Comparison of ENCODE assay signal across 12 cellular contexts in genomic region chr6:137949686-137950390, GRCh38.
DNase-seq lines count a peak whose midpoint lies in the region; ATAC-seq and TF ChIP-seq lines count a peak whose summit lies in the region.
"Had no signal": no experiment of that assay in that cellular context is flagged by ENCODE, and none has a peak within 500 bp of the region (broad histone marks: within the 10 kb centered on the region; RNA-seq: fewer than 3 reads in every experiment).

No MANE protein-coding gene starts in this region.

- no peak overlapping the region for H3K4me3 Mint-ChIP-seq in activated CD8-positive, alpha-beta T cell treated with anti-CD3 and anti-CD28 coated beads, Interleukin-2, amount 10 ng/mL, durations not matched to agents 7 days and 5 days
- H3K4me3 Mint-ChIP-seq: dendritic cell treated with granulocyte-macrophage colony-stimulating factor and Interleukin-4, amounts not matched to agents 40 ng/mL and 50 ng/mL, for 4 days; HFFc6; WTC11 had no signal

- POLR2A ChIA-PET in activated CD8-positive, alpha-beta T cell treated with anti-CD3 and anti-CD28 coated beads, Interleukin-2, amount 10 ng/mL, durations not matched to agents 7 days and 5 days (lab: Charles Lee): interaction anchor here (0.9 to 1.9 kb wide), 3 partner anchors 17 to 245 kb away, joined by 3 to 6 read pairs (median 5); no protein-coding TSS in a partner anchor

- DNase-seq in DND-41: no peak
- no peak for DNase-seq in activated CD8-positive, alpha-beta T cell treated with anti-CD3 and anti-CD28 coated beads, Interleukin-2, amount 10 ng/mL, durations not matched to agents 7 days and 5 days
- DNase-seq in NCI-H1436 (lab: John Stamatoyannopoulos, UW): no peak
- DNase-seq in GM13976 (ENCODE audit: low spot score): no peak
- DNase-seq: HFFc6, NCI-H446 treated with DMSO at 0.1 percent for 48 hours had no signal

- no peaks in the 10 kb centered on the region for H3K36me3 Mint-ChIP-seq in activated CD8-positive, alpha-beta T cell treated with anti-CD3 and anti-CD28 coated beads, Interleukin-2, amount 10 ng/mL, durations not matched to agents 7 days and 5 days (ENCODE audit: low read depth)
- H3K36me3 Mint-ChIP-seq: WTC11 had no signal

- in situ Hi-C loops in GM13976 (cut with MboI; ENCODE audit: low sequenced_read_pairs, unreplicated experiment): loop anchor here (10.0 kb wide), 2 partner anchors 75 to 245 kb away; no protein-coding TSS in a partner anchor

- no peak overlapping the region for H3K4me3 ChIP-seq in DND-41 (ENCODE audit: low read depth in 1 of 2, low read length in 2 of 2)

- H2AFZ ChIP-seq in DND-41 (ENCODE audit: low read depth, low read length): peak overlapping the region; percentile 20; the same call in 1 of the 2 replicates

- no peaks in the 10 kb centered on the region for H4K20me1 ChIP-seq in DND-41 (ENCODE audit: insufficient read depth, low read length)

- peaks cover 18% of the 10 kb centered on the region for H3K4me1 Mint-ChIP-seq in activated CD8-positive, alpha-beta T cell treated with anti-CD3 and anti-CD28 coated beads, Interleukin-2, amount 10 ng/mL, durations not matched to agents 7 days and 5 days (ENCODE audit: low read depth)

- no peak overlapping the region for H3K4me2 ChIP-seq in DND-41 (ENCODE audit: insufficient read depth, low read length)

- peak overlapping the region; percentile 66 for H3K27ac Mint-ChIP-seq in activated CD8-positive, alpha-beta T cell treated with anti-CD3 and anti-CD28 coated beads, Interleukin-2, amount 10 ng/mL, durations not matched to agents 7 days and 5 days
- H3K27ac Mint-ChIP-seq: dendritic cell treated with granulocyte-macrophage colony-stimulating factor and Interleukin-4, amounts not matched to agents 40 ng/mL and 50 ng/mL, for 4 days; HFFc6; WTC11 had no signal

- no peaks in the 10 kb centered on the region for H3K9me3 Mint-ChIP-seq in activated CD8-positive, alpha-beta T cell treated with anti-CD3 and anti-CD28 coated beads, Interleukin-2, amount 10 ng/mL, durations not matched to agents 7 days and 5 days (ENCODE audit: insufficient read depth)
- H3K9me3 Mint-ChIP-seq: dendritic cell treated with granulocyte-macrophage colony-stimulating factor and Interleukin-4, amounts not matched to agents 40 ng/mL and 50 ng/mL, for 4 days; HFFc6 had no signal

- ATAC-seq in DND-41 (ENCODE audit: insufficient read depth, low read depth): no peak
- ATAC-seq in GM19324 (IDR thresholded peaks at IDR 0.05; ENCODE audit: low FRiP score, unreplicated experiment): peak; percentile 58
- peak; percentile 35 for ATAC-seq in HG03064 (IDR thresholded peaks at IDR 0.05; ENCODE audit: low read depth, unreplicated experiment)
- peak; percentile 71 for ATAC-seq in activated CD8-positive, alpha-beta T cell treated with anti-CD3 and anti-CD28 coated beads, Interleukin-2, amount 10 ng/mL, durations not matched to agents 7 days and 5 days
- ATAC-seq in HG03139 (IDR thresholded peaks at IDR 0.05; ENCODE audit: unreplicated experiment): no peak
- ATAC-seq in GM18873 (IDR thresholded peaks at IDR 0.05; ENCODE audit: low FRiP score, unreplicated experiment): no peak
- ATAC-seq: WTC11 had no signal

- H3K9ac ChIP-seq in DND-41 (ENCODE audit: low read depth, low read length): no peak overlapping the region

- no peaks in the 10 kb centered on the region for H3K79me2 ChIP-seq in DND-41 (ENCODE audit: insufficient read depth, low read length)

- peaks cover 10% of the 10 kb centered on the region for H3K4me1 ChIP-seq in DND-41 (ENCODE audit: insufficient read depth, low read length)

- H3K27me3 Mint-ChIP-seq in activated CD8-positive, alpha-beta T cell treated with anti-CD3 and anti-CD28 coated beads, Interleukin-2, amount 10 ng/mL, durations not matched to agents 7 days and 5 days (ENCODE audit: low read depth): peaks cover 4% of the 10 kb centered on the region

- no peak for TF ChIP-seq CTCF in DND-41 (IDR thresholded peaks at IDR 0.05; ENCODE audit: borderline replicate concordance, extremely low read depth, low read length, poor library complexity, severe bottlenecking)
- TF ChIP-seq CTCF in GM13976 (IDR thresholded peaks at IDR 0.05; ENCODE audit: borderline replicate concordance, control extremely low read depth, extremely low read depth, insufficient read depth, missing control alignments): no peak

- H3K27ac ChIP-seq in DND-41 (ENCODE audit: low read length): no peak overlapping the region

- no peaks in the 10 kb centered on the region for H3K27me3 ChIP-seq in DND-41 (ENCODE audit: insufficient read depth, low read length, poor library complexity)

- H3K9me3 ChIP-seq in DND-41 (ENCODE audit: insufficient read depth, low read length, severe bottlenecking): no peaks in the 10 kb centered on the region

- H3K36me3 ChIP-seq in DND-41 (ENCODE audit: insufficient read depth, low read length): no peaks in the 10 kb centered on the region

- CTCF ChIA-PET in activated CD8-positive, alpha-beta T cell treated with anti-CD3 and anti-CD28 coated beads, Interleukin-2, amount 10 ng/mL, durations not matched to agents 7 days and 5 days (lab: Charles Lee): interaction anchor here (0.7 to 20.9 kb wide), 14 partner anchors 9 to 245 kb away, joined by 3 to 555 read pairs (median 8); partner anchors contain the start of gene TNFAIP3

Comparison
In these comparisons a context has a peak if more than half of its experiments do, and no peak if none do; other contexts are left out.
1. ATAC-seq: peak in GM19324 (single experiment), HG03064 (single experiment) and activated CD8-positive, alpha-beta T cell treated with anti-CD3 and anti-CD28 coated beads, Interleukin-2, amount 10 ng/mL, durations not matched to agents 7 days and 5 days (single experiment); none in DND-41 (single experiment), HG03139 (single experiment) and GM18873 (single experiment).